8 cellular contexts compared by ENCODE assay signal in genomic region chr4:150960818-150961217, GRCh38. TPM values are rescaled to one million over a fixed set of nuclear protein-coding genes. Genes with fewer than 3 reads are reported as not detected.
DNase-seq lines count a peak whose midpoint lies in the region; ATAC-seq and TF ChIP-seq lines count a peak whose summit lies in the region.

No MANE protein-coding gene starts in this region.

- H3K36me3 ChIP-seq in A673 (ENCODE audit: insufficient read depth, low read length, poor library complexity, severe bottlenecking) (no peaks in the 10 kb centered on the region), adipocyte (ENCODE audit: control insufficient read depth, insufficient read depth, low read length, severe bottlenecking) (no peaks in the 10 kb centered on the region), liver (ENCODE audit: control insufficient read depth in 4 of 4, insufficient read depth in 3 of 4, low read depth in 1 of 4, low read length in 3 of 4) (no peaks in the 10 kb centered on the region)

- H3K9me3 ChIP-seq in A673 (ENCODE audit: low read depth, low read length, poor library complexity, severe bottlenecking) (peaks cover 12% of the 10 kb centered on the region), adipocyte (ENCODE audit: control insufficient read depth, low read length) (no peaks in the 10 kb centered on the region), liver (ENCODE audit: control insufficient read depth in 4 of 4, low read length in 3 of 4) (no peaks in the 10 kb centered on the region)

- CTCF ChIA-PET in A673 (lab: Charles Lee) = interaction anchor here (0.5 to 0.6 kb wide), 2 partner anchors 8 to 132 kb away, joined by 3 to 4 read pairs; no protein-coding TSS in a partner anchor

- no peak overlapping the region for H3K4me3 ChIP-seq in A673 (ENCODE audit: low read depth, low read length, poor library complexity, severe bottlenecking)
- H3K4me3 ChIP-seq in adipocyte (ENCODE audit: low read length) = no peak overlapping the region
- no peak overlapping the region for H3K4me3 ChIP-seq in liver (ENCODE audit: low read depth in 1 of 3, low read length in 3 of 3)

- H3K27me3 ChIP-seq in A673 (replicated peaks; ENCODE audit: insufficient read depth, low read depth, low read length, poor library complexity) = no peaks in the 10 kb centered on the region
- no peaks in the 10 kb centered on the region for H3K27me3 ChIP-seq in adipocyte (replicated peaks; ENCODE audit: control insufficient read depth, insufficient read depth, low read length)
- no peaks in the 10 kb centered on the region for H3K27me3 ChIP-seq in liver (ENCODE audit: control insufficient read depth in 4 of 4, insufficient read depth in 4 of 4, low read length in 3 of 4)

- DNase-seq in A673 (ENCODE audit: low spot score) = peak; percentile 64
- DNase-seq in NCI-H82 (lab: John Stamatoyannopoulos, UW) = peak; percentile 40
- DNase-seq in adipocyte (ENCODE audit: low read depth) = peak; percentile 16
- no peak for DNase-seq in sciatic nerve (ENCODE audit: low spot score)
- DNase-seq in NCI-H187 (lab: John Stamatoyannopoulos, UW) = no peak

- intact Hi-C loops in A673 (cut with micrococcal nuclease; ENCODE audit: unreplicated experiment) (loop anchor here (10.0 kb wide), 1 partner anchor 666 kb away; no protein-coding TSS in a partner anchor), sciatic nerve (cut with DNase I) (no loop called here)

- POLR2A ChIA-PET in A673 (lab: Charles Lee; ENCODE audit: low non-redundant PET) = no interaction called here

- peak in 1 of 2 donors; percentile 13 for TF ChIP-seq RAD21 in liver (IDR thresholded peaks at IDR 0.05)

- ATAC-seq in GM18517 (IDR thresholded peaks at IDR 0.05; ENCODE audit: unreplicated experiment) (peak; percentile 67), sciatic nerve (no peak), HG02870 (IDR thresholded peaks at IDR 0.05; ENCODE audit: unreplicated experiment) (no peak)

- TF ChIP-seq CTCF in A673 (conservative IDR thresholded peaks at IDR 0.05; ENCODE audit: low read depth, low read length) (peak; percentile 76), liver (IDR thresholded peaks at IDR 0.05; ENCODE audit: low read depth, low read length, missing input control) (peak; percentile 33)

- H3K27ac ChIP-seq in A673 (ENCODE audit: low read depth, low read length, poor library complexity, severe bottlenecking) = no peak overlapping the region
- H3K27ac ChIP-seq in liver (ENCODE audit: low read depth in 1 of 2, low read length in 2 of 2) = no peak overlapping the region

- WGBS in liver = 93% methylated on average over 2 of the region's 2 CpGs

- BruUV-seq in A673 (replicated peaks; lab: Mats Ljungman, UMichigan) = no TSS peak

- H3K9ac ChIP-seq in adipocyte (ENCODE audit: low read length) (no peak overlapping the region), liver (ENCODE audit: low read depth in 1 of 2, low read length in 2 of 2) (no peak overlapping the region)

- H3K4me1 ChIP-seq in A673 (ENCODE audit: insufficient read depth, low read length, poor library complexity, severe bottlenecking) (no peaks in the 10 kb centered on the region), adipocyte (ENCODE audit: control insufficient read depth, insufficient read depth, low read length) (no peaks in the 10 kb centered on the region), liver (ENCODE audit: control insufficient read depth in 4 of 4, insufficient read depth in 4 of 4, low read length in 3 of 4) (peaks cover 0 to 2% (median 0%) of the 10 kb centered on the region in 4 donors)

TF ChIP-seq in liver, 16 proteins besides CTCF, POLR2A, EP300 and RAD21:
- no peak for TF ChIP-seq HNF4A (conservative IDR thresholded peaks at IDR 0.05)
- no peak for TF ChIP-seq FOXA2 (IDR thresholded peaks at IDR 0.05)
- no peak for TF ChIP-seq YY1 (IDR thresholded peaks at IDR 0.05)
- TF ChIP-seq GABPA (IDR thresholded peaks at IDR 0.05 in 1 of 2, conservative IDR thresholded peaks at IDR 0.05 in 1 of 2) = no peak
- TF ChIP-seq ATF3 (IDR thresholded peaks at IDR 0.05) = no peak
- TF ChIP-seq NR2F2 (IDR thresholded peaks at IDR 0.05) = no peak
- TF ChIP-seq EGR1 (IDR thresholded peaks at IDR 0.05; ENCODE audit: low read depth in 2 of 2) = no peak
- TF ChIP-seq REST (IDR thresholded peaks at IDR 0.05) = no peak
TF ChIP-seq in liver: peak in this region for 0.

RNA-seq across cellular contexts. Expression of gene LRBA, which starts 54.3 kb away (rescaled TPM):
- total RNA-seq in A673 (2021) = 35.7 and 39.4 TPM in 2 replicates
- total RNA-seq in liver = 10 to 100 TPM; 53.2 to 69.8 TPM
- polyA plus RNA-seq in liver = 10 to 100 TPM in 1 of 2 donors, 1 to 10 TPM in 1; 8.2 to 12.3 TPM
- total RNA-seq in sciatic nerve = 34.5 TPM

Comparison
In these comparisons a context has a peak if more than half of its experiments do, and no peak if none do; other contexts are left out.
1. DNase-seq: peak in A673 (single experiment), NCI-H82 (single experiment) and adipocyte (single experiment); none in sciatic nerve (single experiment) and NCI-H187 (0 of 2).